In the genomic region with DNA sequence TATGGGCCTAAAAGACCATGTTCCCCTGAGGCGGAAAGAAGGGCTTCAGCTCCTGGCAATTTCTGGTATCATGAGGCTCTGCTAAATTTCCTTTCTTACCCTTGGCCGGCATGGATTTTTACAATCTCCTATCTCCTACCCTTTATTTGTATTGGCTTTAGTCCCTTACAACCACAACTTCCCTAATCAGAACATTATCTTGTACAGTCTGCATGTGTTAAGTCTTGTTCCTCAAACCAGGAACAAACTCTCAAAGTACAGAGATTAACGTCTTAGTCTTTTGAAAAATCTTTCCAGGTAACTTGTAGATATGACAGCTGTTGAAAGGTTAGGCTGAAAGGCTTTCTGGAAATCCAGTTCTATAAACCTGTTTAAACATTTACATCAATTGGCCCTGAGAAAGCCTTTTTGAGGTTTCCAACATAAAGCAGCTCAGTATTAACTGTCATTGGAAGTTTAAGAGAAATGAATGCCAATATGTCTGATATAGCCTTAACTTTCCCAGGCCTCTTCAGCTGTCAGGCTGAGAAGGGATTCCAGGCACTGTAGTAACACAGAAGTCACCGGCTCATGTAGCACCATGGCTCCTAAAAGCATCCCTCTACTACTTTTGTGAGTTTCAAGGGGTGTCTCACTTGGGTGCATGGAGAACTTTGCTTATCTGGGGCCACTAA, we compare ENCODE assay signal across 1 cellular context.
A peak's percentile ranks its signal among the peaks of the same experiment; 100 is the strongest.
TF ChIP-seq lines count a peak whose summit lies in the region.

No MANE protein-coding gene starts in this region.

TF ChIP-seq in K562, 482 proteins besides CTCF, POLR2A, EP300 and RAD21 (continued from another document):
- TF ChIP-seq CLOCK (CRISPR knock-in tag; IDR thresholded peaks at IDR 0.05; ENCODE audit: borderline replicate concordance): no peak
- TF ChIP-seq ZNF282 (CRISPR knock-in tag; IDR thresholded peaks at IDR 0.05): no peak
- peak in 1 of 2 experiments; percentile 35; a peak in 1 of 4 replicates for TF ChIP-seq KDM1A (IDR thresholded peaks at IDR 0.05)
- TF ChIP-seq THAP7 (CRISPR knock-in tag; IDR thresholded peaks at IDR 0.05): no peak
- TF ChIP-seq CXXC5 (CRISPR knock-in tag; IDR thresholded peaks at IDR 0.05): no peak
- TF ChIP-seq RCOR1 (IDR thresholded peaks at IDR 0.05; ENCODE audit: borderline replicate concordance in 1 of 2, low read depth in 2 of 2, low read length in 2 of 2): peak in 1 of 2 experiments; percentile 86; a peak in 3 of 4 replicates
- TF ChIP-seq TEAD4 (IDR thresholded peaks at IDR 0.05; ENCODE audit: low read length): peak; percentile 16; the same call in 1 of the 2 replicates
- TF ChIP-seq TEAD4 (CRISPR knock-in tag; IDR thresholded peaks at IDR 0.05; ENCODE audit: borderline replicate concordance): no peak
- peak; percentile 32; the same call in 1 of the 2 replicates for TF ChIP-seq SMARCE1 (IDR thresholded peaks at IDR 0.05)
- no peak for TF ChIP-seq RBM14 (IDR thresholded peaks at IDR 0.05; ENCODE audit: borderline replicate concordance, insufficient read depth, low read depth, low read length)
- no peak for TF ChIP-seq FOSL1 (tag; conservative IDR thresholded peaks at IDR 0.05)
- TF ChIP-seq TCF7L2 (IDR thresholded peaks at IDR 0.05; ENCODE audit: low read depth, low read length): no peak
- peak in 1 of 2 experiments; percentile 96; a peak in 2 of 4 replicates for TF ChIP-seq FOXA3 (CRISPR knock-in tag; conservative IDR thresholded peaks at IDR 0.05 in 1 of 2, IDR thresholded peaks at IDR 0.05 in 1 of 2)
- no peak for TF ChIP-seq POLR2AphosphoS2 (IDR thresholded peaks at IDR 0.05; ENCODE audit: low read length)
- TF ChIP-seq HIVEP1 (CRISPR knock-in tag; IDR thresholded peaks at IDR 0.05): no peak
- no peak for TF ChIP-seq PURB (CRISPR knock-in tag; IDR thresholded peaks at IDR 0.05; ENCODE audit: low read depth)
- TF ChIP-seq ZNF79 (CRISPR knock-in tag; IDR thresholded peaks at IDR 0.05; ENCODE audit: low read depth): peak; percentile 87
- TF ChIP-seq ZNF75A (CRISPR knock-in tag; IDR thresholded peaks at IDR 0.05): no peak
- TF ChIP-seq HMBOX1 (IDR thresholded peaks at IDR 0.05): peak; percentile 50; the same call in 1 of the 2 replicates
- TF ChIP-seq, protein P1, sequence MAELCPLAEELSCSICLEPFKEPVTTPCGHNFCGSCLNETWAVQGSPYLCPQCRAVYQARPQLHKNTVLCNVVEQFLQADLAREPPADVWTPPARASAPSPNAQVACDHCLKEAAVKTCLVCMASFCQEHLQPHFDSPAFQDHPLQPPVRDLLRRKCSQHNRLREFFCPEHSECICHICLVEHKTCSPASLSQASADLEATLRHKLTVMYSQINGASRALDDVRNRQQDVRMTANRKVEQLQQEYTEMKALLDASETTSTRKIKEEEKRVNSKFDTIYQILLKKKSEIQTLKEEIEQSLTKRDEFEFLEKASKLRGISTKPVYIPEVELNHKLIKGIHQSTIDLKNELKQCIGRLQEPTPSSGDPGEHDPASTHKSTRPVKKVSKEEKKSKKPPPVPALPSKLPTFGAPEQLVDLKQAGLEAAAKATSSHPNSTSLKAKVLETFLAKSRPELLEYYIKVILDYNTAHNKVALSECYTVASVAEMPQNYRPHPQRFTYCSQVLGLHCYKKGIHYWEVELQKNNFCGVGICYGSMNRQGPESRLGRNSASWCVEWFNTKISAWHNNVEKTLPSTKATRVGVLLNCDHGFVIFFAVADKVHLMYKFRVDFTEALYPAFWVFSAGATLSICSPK (IDR thresholded peaks at IDR 0.05; ENCODE audit: borderline replicate concordance): no peak
- TF ChIP-seq, protein P2, sequence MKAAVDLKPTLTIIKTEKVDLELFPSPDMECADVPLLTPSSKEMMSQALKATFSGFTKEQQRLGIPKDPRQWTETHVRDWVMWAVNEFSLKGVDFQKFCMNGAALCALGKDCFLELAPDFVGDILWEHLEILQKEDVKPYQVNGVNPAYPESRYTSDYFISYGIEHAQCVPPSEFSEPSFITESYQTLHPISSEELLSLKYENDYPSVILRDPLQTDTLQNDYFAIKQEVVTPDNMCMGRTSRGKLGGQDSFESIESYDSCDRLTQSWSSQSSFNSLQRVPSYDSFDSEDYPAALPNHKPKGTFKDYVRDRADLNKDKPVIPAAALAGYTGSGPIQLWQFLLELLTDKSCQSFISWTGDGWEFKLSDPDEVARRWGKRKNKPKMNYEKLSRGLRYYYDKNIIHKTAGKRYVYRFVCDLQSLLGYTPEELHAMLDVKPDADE (conservative IDR thresholded peaks at IDR 0.05; ENCODE audit: control insufficient read depth, low read depth, low read length): no peak
